8 cellular contexts compared by ENCODE assay signal in genomic region chr12:7806863-7807487, GRCh38. TPM values are rescaled to one million over a fixed set of nuclear protein-coding genes. Genes with fewer than 3 reads are reported as not detected.
DNase-seq lines count a peak whose midpoint lies in the region; ATAC-seq, FAIRE-seq and TF ChIP-seq lines count a peak whose summit lies in the region.

No MANE protein-coding gene starts in this region.

- H2BK5ac ChIP-seq in trophoblast cell (ENCODE audit: low read depth, low read length, poor library complexity) = no peak overlapping the region

- H3K23ac ChIP-seq in trophoblast cell (ENCODE audit: low read length) = no peak overlapping the region

- TF ChIP-seq EP300 in upper lobe of left lung (IDR thresholded peaks at IDR 0.05) = no peak

- H3K27me3 ChIP-seq in SJSA1 (replicated peaks) (no peaks in the 10 kb centered on the region), trophoblast cell (ENCODE audit: insufficient read depth, low read length) (no peaks in the 10 kb centered on the region), upper lobe of left lung (no peaks in the 10 kb centered on the region)

- H3K79me2 ChIP-seq in trophoblast cell (ENCODE audit: control insufficient read depth, insufficient read depth, low read length, poor library complexity) = no peaks in the 10 kb centered on the region

- DNase-seq in DMS 273 (lab: John Stamatoyannopoulos, UW; ENCODE audit: unreplicated experiment) (peak; percentile 72), HTR-8/SVneo (ENCODE audit: insufficient read length, low spot score) (peak; percentile 91), SJSA1 (ENCODE audit: low read depth in 1 of 2, low spot score in 2 of 2) (peak; percentile 33 to 62), globus pallidus (ENCODE audit: low spot score) (peak; percentile 42), trophoblast cell (peak; percentile 75 to 91), upper lobe of left lung (peak in 1 of 2 donors; percentile 62)
- peak; percentile 5 to 45 (median 24) for DNase-seq in activated naive CD4-positive, alpha-beta T cell (lab: John Stamatoyannopoulos, UW)

- no peak overlapping the region for H3K9ac ChIP-seq in trophoblast cell (ENCODE audit: low read length)

- no peak overlapping the region for H2AFZ ChIP-seq in trophoblast cell (ENCODE audit: insufficient read depth, low read length, poor library complexity)

- FAIRE-seq in HTR-8/SVneo (lab: Jason Lieb, UNC) = peak; percentile 99

- H4K91ac ChIP-seq in trophoblast cell (ENCODE audit: low read depth, low read length) = no peak overlapping the region

- no peak overlapping the region for H2BK12ac ChIP-seq in trophoblast cell (ENCODE audit: low read length)

- no peak overlapping the region for H3K4me3 ChIP-seq in SJSA1
- H3K4me3 ChIP-seq in trophoblast cell (ENCODE audit: low read depth, low read length) = no peak overlapping the region
- H3K4me3 ChIP-seq in upper lobe of left lung = no peak overlapping the region

- H3K9me3 ChIP-seq in SJSA1 (replicated peaks) = no peaks in the 10 kb centered on the region
- no peaks in the 10 kb centered on the region for H3K9me3 ChIP-seq in trophoblast cell (ENCODE audit: insufficient read depth, low read depth, low read length)
- no peaks in the 10 kb centered on the region for H3K9me3 ChIP-seq in upper lobe of left lung

- ATAC-seq in upper lobe of left lung (ENCODE audit: low FRiP score in 2 of 2) (peak; percentile 70 to 92), GM21526 (IDR thresholded peaks at IDR 0.05; ENCODE audit: low FRiP score, unreplicated experiment) (no peak)

- H3K79me1 ChIP-seq in trophoblast cell (ENCODE audit: low read length) = peaks cover 1% of the 10 kb centered on the region

- no peak overlapping the region for H3K4ac ChIP-seq in trophoblast cell (ENCODE audit: low read depth, low read length)

- no peak overlapping the region for H3K27ac ChIP-seq in SJSA1
- no peak overlapping the region for H3K27ac ChIP-seq in trophoblast cell (ENCODE audit: low read depth, low read length)
- no peak overlapping the region for H3K27ac ChIP-seq in upper lobe of left lung

- no peak overlapping the region for H3K4me2 ChIP-seq in trophoblast cell (ENCODE audit: low read length)

- peak; percentile 43 to 81 (median 66) for TF ChIP-seq CTCF in upper lobe of left lung (IDR thresholded peaks at IDR 0.05)

- H4K12ac ChIP-seq in trophoblast cell (ENCODE audit: low read depth, low read length) = no peak overlapping the region

- no peak overlapping the region for H3K14ac ChIP-seq in trophoblast cell (ENCODE audit: low read length)

- no peak overlapping the region for H2BK120ac ChIP-seq in trophoblast cell (ENCODE audit: insufficient read depth, low read length, poor library complexity)

- H4K8ac ChIP-seq in trophoblast cell (ENCODE audit: low read depth, low read length) = no peak overlapping the region

- no peaks in the 10 kb centered on the region for H3K4me1 ChIP-seq in SJSA1 (replicated peaks)
- peaks cover 0 to 5% of the 10 kb centered on the region in 2 experiments for H3K4me1 ChIP-seq in trophoblast cell (ENCODE audit: control insufficient read depth in 1 of 2, insufficient read depth in 2 of 2, low read length in 2 of 2)
- H3K4me1 ChIP-seq in upper lobe of left lung = no peaks in the 10 kb centered on the region

- no CpG with 5 or more reads among the region's 2 CpGs for WGBS in trophoblast cell (ENCODE audit: extremely low coverage, insufficient coverage, insufficient read length)
- WGBS in upper lobe of left lung, 2 donors = 0 to 3% methylated on average over 2 of the region's 2 CpGs

- no peak overlapping the region for H2AK5ac ChIP-seq in trophoblast cell (ENCODE audit: low read length)

- no peaks in the 10 kb centered on the region for H3K36me3 ChIP-seq in SJSA1
- H3K36me3 ChIP-seq in trophoblast cell (ENCODE audit: control insufficient read depth in 1 of 2, insufficient read depth in 2 of 2, low read length in 2 of 2) = no peaks in the 10 kb centered on the region
- no peaks in the 10 kb centered on the region for H3K36me3 ChIP-seq in upper lobe of left lung

- TF ChIP-seq POLR2A in upper lobe of left lung (IDR thresholded peaks at IDR 0.05) = no peak

- no peak overlapping the region for H3K18ac ChIP-seq in trophoblast cell (ENCODE audit: low read length)

RNA-seq across cellular contexts. Expression of gene NANOG, which starts 17.8 kb away (rescaled TPM):
- total RNA-seq in SJSA1 (2014; rRNA removed; shearing (Covaris generic)) = not detected in 2 replicates
- 0.04 and 0.05 TPM in 2 replicates for polyA plus RNA-seq in trophoblast cell (2013)
- total RNA-seq in upper lobe of left lung = under 1 TPM in 2 of 6 donors, not detected in 4; 0.37 to 0.54 TPM

RNA-seq across cellular contexts. Expression of gene NANOGNB, which starts 42.0 kb away (rescaled TPM):
- not detected in 2 replicates for total RNA-seq in SJSA1 (2014; rRNA removed; shearing (Covaris generic))
- not detected in 2 replicates for polyA plus RNA-seq in trophoblast cell (2013)
- not detected for total RNA-seq in upper lobe of left lung

RNA-seq across cellular contexts. Expression of gene CLEC4C, which starts 59.8 kb away (rescaled TPM):
- not detected in 2 replicates for total RNA-seq in SJSA1 (2014; rRNA removed; shearing (Covaris generic))
- polyA plus RNA-seq in trophoblast cell (2013) = 0.05 and 0.07 TPM in 2 replicates
- not detected for total RNA-seq in upper lobe of left lung
